10 cellular contexts compared by ENCODE assay signal in the genomic region with DNA sequence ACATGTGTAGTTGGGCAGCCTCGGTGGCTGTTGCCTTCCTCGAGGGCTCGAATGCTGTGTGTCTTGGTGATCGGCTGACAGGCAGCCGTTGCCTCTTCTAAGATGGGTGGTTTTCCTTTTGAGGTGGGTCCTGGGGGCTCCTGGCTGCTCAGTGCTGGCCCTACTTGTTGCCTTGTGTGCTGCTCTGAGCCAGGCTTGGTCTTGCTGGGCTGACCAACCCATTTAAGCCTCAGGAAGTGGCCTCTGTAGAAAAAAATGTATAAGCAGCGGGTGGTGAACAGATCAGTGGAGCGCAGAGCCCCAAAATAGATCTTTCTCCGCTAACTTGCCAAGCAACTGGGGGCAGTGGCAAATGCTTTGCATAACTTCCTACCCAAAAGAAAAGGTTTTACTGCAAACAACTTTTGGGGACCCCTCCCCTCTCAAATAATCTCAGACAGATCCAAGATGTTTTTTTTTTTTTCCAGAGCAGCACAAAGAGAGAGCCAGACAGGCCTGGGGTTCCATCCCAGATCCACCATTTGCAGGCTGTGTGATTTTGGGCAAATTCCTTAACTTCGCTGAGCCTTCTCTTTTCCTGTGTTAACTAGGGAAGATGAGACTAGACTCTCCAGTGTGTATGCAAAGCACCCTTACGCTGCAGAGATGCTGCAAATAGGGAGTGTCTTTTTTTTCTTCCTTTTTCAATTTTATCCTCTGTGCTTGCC. TPM values are rescaled to one million over a fixed set of nuclear protein-coding genes. Genes with fewer than 3 reads are reported as not detected.
A peak's percentile ranks its signal among the peaks of the same experiment; 100 is the strongest.
DNase-seq lines count a peak whose midpoint lies in the region; ATAC-seq and TF ChIP-seq lines count a peak whose summit lies in the region.
"Had no signal": no experiment of that assay in that cellular context is flagged by ENCODE, and none has a peak within 500 bp of the region (broad histone marks: within the 10 kb centered on the region; RNA-seq: fewer than 3 reads in every experiment).

No MANE protein-coding gene starts in this region.

- TF ChIP-seq CTCF in Peyer's patch (IDR thresholded peaks at IDR 0.05) (no peak), omental fat pad (IDR thresholded peaks at IDR 0.05) (no peak)

- DNase-seq in SKM-1 treated with dmso at 0.1 percent for 144 hours (lab: John Stamatoyannopoulos, UW; ENCODE audit: unreplicated experiment) (peak; percentile 30), SKM-1 (lab: John Stamatoyannopoulos, UW; ENCODE audit: unreplicated experiment) (no peak), Peyer's patch (peak in 2 of 3 donors; percentile 78 to 80), omental fat pad (ENCODE audit: low spot score) (no peak), NCI-H510A treated with DMSO at 0.1 percent for 48 hours (lab: John Stamatoyannopoulos, UW) (no peak)
- no peak for DNase-seq in stimulated activated effector memory CD8-positive, alpha-beta T cell treated with anti-CD3 and anti-CD28 coated beads, Interleukin-12 subunit alpha, Interleukin-12 subunit beta, amount 100 ng/mL, for 72 hours (ENCODE audit: low spot score in 2 of 2)
- DNase-seq: activated CD4-positive, CD25-positive, alpha-beta regulatory T cell had no signal

- H3K4me1 ChIP-seq in Peyer's patch, result peaks cover 0 to 21% (median 6%) of the 10 kb centered on the region in 4 donors
- H3K4me1 ChIP-seq: A549 had no signal

- peak overlapping the region in 1 of 4 donors; percentile 7 for H3K4me3 ChIP-seq in Peyer's patch
- H3K4me3 ChIP-seq: A549 had no signal

- H3K9me3 Mint-ChIP-seq in stimulated activated effector memory CD8-positive, alpha-beta T cell treated with anti-CD3 and anti-CD28 coated beads, Interleukin-12 subunit alpha, Interleukin-12 subunit beta, amount 100 ng/mL, for 72 hours, result no peaks in the 10 kb centered on the region
- H3K9me3 Mint-ChIP-seq in activated T-helper 17 cell treated with anti-CD3 and anti-CD28 coated beads, Interleukin-2, amount 50 U/mL, for 72 hours, result no peaks in the 10 kb centered on the region

- H3K9me3 ChIP-seq in Peyer's patch, result no peaks in the 10 kb centered on the region
- H3K9me3 ChIP-seq: A549 had no signal

- no peaks in the 10 kb centered on the region for H3K27me3 Mint-ChIP-seq in activated T-helper 17 cell treated with anti-CD3 and anti-CD28 coated beads, Interleukin-2, amount 50 U/mL, for 72 hours

- peak overlapping the region; percentile 21 for H3K4me3 Mint-ChIP-seq in stimulated activated effector memory CD8-positive, alpha-beta T cell treated with anti-CD3 and anti-CD28 coated beads, Interleukin-12 subunit alpha, Interleukin-12 subunit beta, amount 100 ng/mL, for 72 hours
- no peak overlapping the region for H3K4me3 Mint-ChIP-seq in activated T-helper 17 cell treated with anti-CD3 and anti-CD28 coated beads, Interleukin-2, amount 50 U/mL, for 72 hours

- TF ChIP-seq POLR2A in Peyer's patch (IDR thresholded peaks at IDR 0.05), result no peak

- peaks cover 46% of the 10 kb centered on the region for H3K4me1 Mint-ChIP-seq in stimulated activated effector memory CD8-positive, alpha-beta T cell treated with anti-CD3 and anti-CD28 coated beads, Interleukin-12 subunit alpha, Interleukin-12 subunit beta, amount 100 ng/mL, for 72 hours
- no peaks in the 10 kb centered on the region for H3K4me1 Mint-ChIP-seq in activated T-helper 17 cell treated with anti-CD3 and anti-CD28 coated beads, Interleukin-2, amount 50 U/mL, for 72 hours

- no peaks in the 10 kb centered on the region for H3K27me3 ChIP-seq in Peyer's patch

- H3K36me3 Mint-ChIP-seq in stimulated activated effector memory CD8-positive, alpha-beta T cell treated with anti-CD3 and anti-CD28 coated beads, Interleukin-12 subunit alpha, Interleukin-12 subunit beta, amount 100 ng/mL, for 72 hours, result no peaks in the 10 kb centered on the region
- no peaks in the 10 kb centered on the region for H3K36me3 Mint-ChIP-seq in activated T-helper 17 cell treated with anti-CD3 and anti-CD28 coated beads, Interleukin-2, amount 50 U/mL, for 72 hours (ENCODE audit: low read depth)

- H3K36me3 ChIP-seq in Peyer's patch, result no peaks in the 10 kb centered on the region

- H3K27ac ChIP-seq in Peyer's patch, result peak overlapping the region; percentile 31 to 83 (median 60)
- H3K27ac ChIP-seq: A549 had no signal

- H3K27ac Mint-ChIP-seq in stimulated activated effector memory CD8-positive, alpha-beta T cell treated with anti-CD3 and anti-CD28 coated beads, Interleukin-12 subunit alpha, Interleukin-12 subunit beta, amount 100 ng/mL, for 72 hours, result no peak overlapping the region
- no peak overlapping the region for H3K27ac Mint-ChIP-seq in activated T-helper 17 cell treated with anti-CD3 and anti-CD28 coated beads, Interleukin-2, amount 50 U/mL, for 72 hours

- peak; percentile 23 for ATAC-seq in HG02870 (IDR thresholded peaks at IDR 0.05; ENCODE audit: unreplicated experiment)
- ATAC-seq in stimulated activated effector memory CD8-positive, alpha-beta T cell treated with anti-CD3 and anti-CD28 coated beads, Interleukin-12 subunit alpha, Interleukin-12 subunit beta, amount 100 ng/mL, for 72 hours, result no peak
- no peak for ATAC-seq in omental fat pad (ENCODE audit: low FRiP score)
- no peak for ATAC-seq in activated T-helper 17 cell treated with anti-CD3 and anti-CD28 coated beads, Interleukin-2, amount 50 U/mL, for 72 hours (replicated peaks)
- ATAC-seq: A549 had no signal

RNA-seq across cellular contexts. Expression of a gene that starts 42.5 kb away (rescaled TPM):
- total RNA-seq in Peyer's patch, result 100 to 1,000 TPM in 1 of 4 donors, 10 to 100 TPM in 3; 30.5 to 243 (median 56.2) TPM
- 10 to 100 TPM in 3 of 4 donors, 1 to 10 TPM in 1; 8.3 to 59.6 (median 19.9) TPM for total RNA-seq in omental fat pad
- 10 to 100 TPM in 1 of 2 donors, 1 to 10 TPM in 1; 6.6 to 11.0 TPM for total RNA-seq in activated T-helper 17 cell treated with anti-CD3 and anti-CD28 coated beads, Interleukin-2, amount 50 U/mL, for 72 hours

Comparison
In these comparisons a context has a peak if more than half of its experiments do, and no peak if none do; other contexts are left out.
1. DNase-seq: peak in SKM-1 treated with dmso at 0.1 percent for 144 hours (single experiment) and Peyer's patch (2 of 3); none in SKM-1 (single experiment), stimulated activated effector memory CD8-positive, alpha-beta T cell treated with anti-CD3 and anti-CD28 coated beads, Interleukin-12 subunit alpha, Interleukin-12 subunit beta, amount 100 ng/mL, for 72 hours (0 of 2), omental fat pad (single experiment) and NCI-H510A treated with DMSO at 0.1 percent for 48 hours (single experiment).